Comparison of ENCODE assay signal across 19 cellular contexts in the genomic region with DNA sequence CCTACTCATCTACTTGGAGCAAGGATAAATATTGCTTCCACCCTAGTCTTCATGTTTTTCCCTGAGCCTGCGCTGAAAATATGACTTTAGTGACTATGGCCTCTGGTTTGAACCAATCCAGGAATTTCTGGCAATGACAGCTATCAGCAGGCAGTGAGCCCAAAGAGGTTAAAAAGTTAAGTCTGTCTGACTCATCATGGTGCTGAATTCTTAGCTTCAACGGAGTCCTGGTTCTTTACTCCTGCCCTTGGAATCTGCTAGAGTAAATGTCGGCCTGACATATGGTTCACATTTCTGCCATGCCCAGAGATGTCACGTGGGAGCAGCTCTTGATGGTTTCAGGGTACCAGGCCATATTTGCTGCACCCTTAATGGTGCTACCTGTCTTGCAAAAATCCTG.
A peak's percentile ranks its signal among the peaks of the same experiment; 100 is the strongest.
DNase-seq lines count a peak whose midpoint lies in the region; ATAC-seq, FAIRE-seq and TF ChIP-seq lines count a peak whose summit lies in the region.
"Had no signal": no experiment of that assay in that cellular context is flagged by ENCODE, and none has a peak within 500 bp of the region (broad histone marks: within the 10 kb centered on the region; RNA-seq: fewer than 3 reads in every experiment).

No MANE protein-coding gene starts in this region.

- DNase-seq in AG04449 (ENCODE audit: low read depth, low spot score) (peak; percentile 7), HFFc6 (peak; percentile 65), astrocyte (ENCODE audit: low read depth) (peak; percentile 43), foreskin fibroblast (peak; percentile 21 to 70), endodermal cell (no peak), COLO829 (ENCODE audit: low spot score) (no peak)
- DNase-seq in central memory CD4-positive, alpha-beta T cell, result no peak
- DNase-seq: activated CD4-positive, alpha-beta T cell treated with anti-CD3 and anti-CD28 coated beads for 48 hours; Caco-2; heart left ventricle; Karpas-422; left colon; NCI-H1694; NCI-H524; stimulated activated naive CD4-positive, alpha-beta T cell treated with Interleukin-2 at 50 U/mL for 16 hours had no signal

- H3K36me3 Mint-ChIP-seq in HFFc6 (ENCODE audit: low read depth), result no peaks in the 10 kb centered on the region
- H3K36me3 Mint-ChIP-seq in astrocyte (ENCODE audit: low read depth, unreplicated experiment), result no peaks in the 10 kb centered on the region
- H3K36me3 Mint-ChIP-seq in endodermal cell (ENCODE audit: low read depth), result no peaks in the 10 kb centered on the region
- H3K36me3 Mint-ChIP-seq: activated naive CD4-positive, alpha-beta T cell treated with anti-CD3 and anti-CD28 coated beads, Interleukin-2, amount 50 U/mL, for 72 hours had no signal

- 83 to 85% methylated on average over 4 of the region's 4 CpGs for WGBS in endodermal cell (ENCODE audit: insufficient coverage in 1 of 2, insufficient read length in 1 of 2), 2 experiments

- no peak overlapping the region for H3K27ac Mint-ChIP-seq in HFFc6
- H3K27ac Mint-ChIP-seq in astrocyte (ENCODE audit: unreplicated experiment), result no peak overlapping the region
- H3K27ac Mint-ChIP-seq in endodermal cell, result no peak overlapping the region
- H3K27ac Mint-ChIP-seq: activated naive CD4-positive, alpha-beta T cell treated with anti-CD3 and anti-CD28 coated beads, Interleukin-2, amount 50 U/mL, for 72 hours had no signal

- no peaks in the 10 kb centered on the region for H3K36me3 ChIP-seq in astrocyte (ENCODE audit: insufficient read depth, low read length)
- H3K36me3 ChIP-seq in endodermal cell (ENCODE audit: control insufficient read depth, insufficient read depth, low read length), result no peaks in the 10 kb centered on the region
- H3K36me3 ChIP-seq: heart left ventricle had no signal

- no peaks in the 10 kb centered on the region for H3K9me3 ChIP-seq in astrocyte (ENCODE audit: insufficient read depth, low read depth, low read length)
- no peaks in the 10 kb centered on the region for H3K9me3 ChIP-seq in endodermal cell (ENCODE audit: control insufficient read depth, low read length)
- H3K9me3 ChIP-seq: Caco-2, heart left ventricle had no signal

- no peak for FAIRE-seq in astrocyte (lab: Jason Lieb, UNC)

- peaks cover 8% of the 10 kb centered on the region; the same call in 1 of the 2 replicates for H3K9me3 Mint-ChIP-seq in HFFc6
- no peaks in the 10 kb centered on the region for H3K9me3 Mint-ChIP-seq in astrocyte (ENCODE audit: unreplicated experiment)
- H3K9me3 Mint-ChIP-seq in endodermal cell, result no peaks in the 10 kb centered on the region
- H3K9me3 Mint-ChIP-seq: activated naive CD4-positive, alpha-beta T cell treated with anti-CD3 and anti-CD28 coated beads, Interleukin-2, amount 50 U/mL, for 72 hours had no signal

- CTCF ChIA-PET in AG04449 (lab: Yijun Ruan, JAX), result interaction anchor here (1.6 kb wide), 1 partner anchor 57 kb away, joined by 4 read pairs; no protein-coding TSS in a partner anchor

- no peak for TF ChIP-seq CTCF in AG04449 (IDR thresholded peaks at IDR 0.05; ENCODE audit: insufficient read depth, low read length, missing control alignments)
- no peak for TF ChIP-seq CTCF in HFFc6 (IDR thresholded peaks at IDR 0.05)
- no peak for TF ChIP-seq CTCF in astrocyte (IDR thresholded peaks at IDR 0.05; ENCODE audit: insufficient read depth, low read depth, low read length)
- TF ChIP-seq CTCF in foreskin fibroblast (IDR thresholded peaks at IDR 0.05; ENCODE audit: low read depth, low read length), result no peak
- TF ChIP-seq CTCF in endodermal cell (conservative IDR thresholded peaks at IDR 0.05), result no peak

- H3K27me3 ChIP-seq in astrocyte (ENCODE audit: insufficient read depth, low read length) (no peaks in the 10 kb centered on the region), endodermal cell (ENCODE audit: control insufficient read depth, insufficient read depth, low read length, poor library complexity, severe bottlenecking) (no peaks in the 10 kb centered on the region)
- H3K27me3 ChIP-seq: heart left ventricle had no signal

- no peak overlapping the region for H3K4me2 ChIP-seq in astrocyte (ENCODE audit: low read length)

- H3K27me3 Mint-ChIP-seq in HFFc6 (ENCODE audit: insufficient read depth) (no peaks in the 10 kb centered on the region; the same call in 1 of the 2 replicates), astrocyte (ENCODE audit: low read depth, unreplicated experiment) (peaks cover under 1% of the 10 kb centered on the region), endodermal cell (ENCODE audit: insufficient read depth) (peaks cover 1% of the 10 kb centered on the region)

- POLR2A ChIA-PET in AG04449 (lab: Yijun Ruan, JAX), result no interaction called here

- ATAC-seq in HG02981 (IDR thresholded peaks at IDR 0.05; ENCODE audit: unreplicated experiment), result no peak
- ATAC-seq: activated naive CD4-positive, alpha-beta T cell treated with anti-CD3 and anti-CD28 coated beads, Interleukin-2, amount 50 U/mL, for 72 hours; left colon had no signal

- no peaks in the 10 kb centered on the region for H4K20me1 ChIP-seq in astrocyte (ENCODE audit: insufficient read depth, low read length)

- no peak overlapping the region for H3K27ac ChIP-seq in astrocyte (ENCODE audit: low read depth, low read length)
- H3K27ac ChIP-seq in endodermal cell (ENCODE audit: low read depth, low read length), result no peak overlapping the region
- H3K27ac ChIP-seq: heart left ventricle, HL-60, parathyroid adenoma had no signal

- H3K4me1 Mint-ChIP-seq in HFFc6 (ENCODE audit: low read depth), result peaks cover 5% of the 10 kb centered on the region; the same call in 1 of the 2 replicates
- H3K4me1 Mint-ChIP-seq in astrocyte (ENCODE audit: low read depth, unreplicated experiment), result peaks cover 15% of the 10 kb centered on the region
- peaks cover 22% of the 10 kb centered on the region for H3K4me1 Mint-ChIP-seq in endodermal cell

- H3K4me3 ChIP-seq in AG04449 (ENCODE audit: low read depth, low read length), result no peak overlapping the region
- no peak overlapping the region for H3K4me3 ChIP-seq in astrocyte (ENCODE audit: insufficient read depth, low read depth, low read length)
- H3K4me3 ChIP-seq in foreskin fibroblast (ENCODE audit: low read depth in 1 of 2, low read length in 2 of 2), result no peak overlapping the region
- no peak overlapping the region for H3K4me3 ChIP-seq in endodermal cell (ENCODE audit: low read length)
- H3K4me3 ChIP-seq: heart left ventricle had no signal

- H2AFZ ChIP-seq in astrocyte (ENCODE audit: low read depth, low read length), result no peak overlapping the region
- H2AFZ ChIP-seq: parathyroid adenoma had no signal

- H3K9ac ChIP-seq in astrocyte (ENCODE audit: low read length) (no peak overlapping the region), endodermal cell (ENCODE audit: extremely low read depth, low read length, poor library complexity, severe bottlenecking) (no peak overlapping the region)
- H3K9ac ChIP-seq: parathyroid adenoma had no signal

- H3K79me2 ChIP-seq in astrocyte (ENCODE audit: insufficient read depth, low read length), result no peaks in the 10 kb centered on the region
- H3K79me2 ChIP-seq: parathyroid adenoma had no signal

- H3K4me3 Mint-ChIP-seq in HFFc6, result no peak overlapping the region
- H3K4me3 Mint-ChIP-seq in astrocyte (ENCODE audit: unreplicated experiment), result no peak overlapping the region
- no peak overlapping the region for H3K4me3 Mint-ChIP-seq in endodermal cell

- H3K4me1 ChIP-seq in astrocyte (ENCODE audit: insufficient read depth, low read length) (no peaks in the 10 kb centered on the region), endodermal cell (ENCODE audit: control insufficient read depth, insufficient read depth, low read length) (peaks cover 6% of the 10 kb centered on the region)
- H3K4me1 ChIP-seq: Caco-2, parathyroid adenoma had no signal

Comparison
In these comparisons a context has a peak if more than half of its experiments do, and no peak if none do; other contexts are left out.
1. DNase-seq: peak in AG04449 (single experiment), HFFc6 (single experiment), astrocyte (single experiment) and foreskin fibroblast (2 of 2); none in endodermal cell (single experiment), central memory CD4-positive, alpha-beta T cell (single experiment) and COLO829 (single experiment).